8 cellular contexts compared by ENCODE assay signal in genomic region chr7:142496545-142496991, GRCh38.
DNase-seq lines count a peak whose midpoint lies in the region; ATAC-seq and TF ChIP-seq lines count a peak whose summit lies in the region.

No MANE protein-coding gene starts in this region.

- H3K79me2 ChIP-seq in ACC112 (ENCODE audit: control insufficient read depth, insufficient read depth, low read length, unreplicated experiment) (no peaks in the 10 kb centered on the region), OCI-LY1 (ENCODE audit: insufficient read depth, low read length) (no peaks in the 10 kb centered on the region)

- H3K4me2 ChIP-seq in OCI-LY1 (ENCODE audit: low read length): no peak overlapping the region

- DNase-seq in GM06990 (ENCODE audit: extremely low read depth, insufficient read length) (no peak), colonic mucosa (no peak), midbrain (lab: John Stamatoyannopoulos, UW) (peak; percentile 49), NCI-H2196 (lab: John Stamatoyannopoulos, UW; ENCODE audit: unreplicated experiment) (no peak)

- H3K27ac ChIP-seq in ACC112 (ENCODE audit: low read depth, low read length): no peak overlapping the region
- no peak overlapping the region for H3K27ac ChIP-seq in OCI-LY1 (ENCODE audit: low read depth, low read length, poor library complexity, severe bottlenecking)
- no peak overlapping the region for H3K27ac ChIP-seq in colonic mucosa

- no peaks in the 10 kb centered on the region for H3K36me3 ChIP-seq in ACC112 (ENCODE audit: insufficient read depth, low read length)
- H3K36me3 ChIP-seq in GM06990 (ENCODE audit: control insufficient read depth, insufficient read depth, low read length): no peaks in the 10 kb centered on the region
- no peaks in the 10 kb centered on the region for H3K36me3 ChIP-seq in OCI-LY1 (ENCODE audit: insufficient read depth, low read length)
- no peaks in the 10 kb centered on the region for H3K36me3 ChIP-seq in colonic mucosa

- H3K9me3 ChIP-seq in OCI-LY1 (ENCODE audit: low read length) (no peaks in the 10 kb centered on the region), colonic mucosa (no peaks in the 10 kb centered on the region)

- TF ChIP-seq POLR2A in GM18505 (IDR thresholded peaks at IDR 0.05; ENCODE audit: borderline replicate concordance, extremely low read depth, insufficient read depth, insufficient read length): no peak

- H3K4me1 ChIP-seq in ACC112 (ENCODE audit: control insufficient read depth, insufficient read depth, low read length, unreplicated experiment) (peaks cover 10% of the 10 kb centered on the region), OCI-LY1 (ENCODE audit: insufficient read depth, low read length, severe bottlenecking) (no peaks in the 10 kb centered on the region), colonic mucosa (peaks cover 5% of the 10 kb centered on the region)

- TF ChIP-seq CTCF in GM06990 (IDR thresholded peaks at IDR 0.05; ENCODE audit: insufficient read depth, low read length, poor library complexity, severe bottlenecking) (peak; percentile 73), OCI-LY1 (IDR thresholded peaks at IDR 0.05; ENCODE audit: low read length) (peak; percentile 89), colonic mucosa (IDR thresholded peaks at IDR 0.05) (peak; percentile 60)

- H3F3A ChIP-seq in OCI-LY1 (ENCODE audit: insufficient read depth, low read length): no peaks in the 10 kb centered on the region

- H3K4me3 ChIP-seq in ACC112 (ENCODE audit: low read depth, low read length): peak overlapping the region; percentile 34; the same call in 1 of the 2 replicates
- no peak overlapping the region for H3K4me3 ChIP-seq in GM06990 (replicated peaks; ENCODE audit: low read depth, low read length)
- H3K4me3 ChIP-seq in OCI-LY1 (ENCODE audit: low read depth, low read length, poor library complexity, severe bottlenecking): no peak overlapping the region
- H3K4me3 ChIP-seq in colonic mucosa: no peak overlapping the region

- H2AFZ ChIP-seq in ACC112 (ENCODE audit: low read length, unreplicated experiment) (no peak overlapping the region), OCI-LY1 (ENCODE audit: low read length) (no peak overlapping the region)

- no peaks in the 10 kb centered on the region for H3K9me2 ChIP-seq in OCI-LY1 (ENCODE audit: low read depth, low read length)

- H3K27me3 ChIP-seq in ACC112 (ENCODE audit: insufficient read depth, low read length): peaks cover 64% of the 10 kb centered on the region
- H3K27me3 ChIP-seq in GM06990 (replicated peaks; ENCODE audit: control insufficient read depth, insufficient read depth, low read length): peaks cover 1% of the 10 kb centered on the region; the same call in 1 of the 2 replicates
- no peaks in the 10 kb centered on the region for H3K27me3 ChIP-seq in OCI-LY1 (ENCODE audit: insufficient read depth, low read length)
- H3K27me3 ChIP-seq in colonic mucosa: peaks cover 3% of the 10 kb centered on the region

- intact Hi-C loops in colonic mucosa (cut with DNase I): no loop called here

- no peak overlapping the region for H3K9ac ChIP-seq in OCI-LY1 (ENCODE audit: low read length)
- no peak overlapping the region for H3K9ac ChIP-seq in colonic mucosa (ENCODE audit: low read depth in 2 of 2, low read length in 2 of 2)

- H4K20me1 ChIP-seq in OCI-LY1 (ENCODE audit: insufficient read depth, low read length): no peaks in the 10 kb centered on the region

- peak; percentile 57 for ATAC-seq in HG02610 (IDR thresholded peaks at IDR 0.05; ENCODE audit: unreplicated experiment)
- ATAC-seq in GM18505 (IDR thresholded peaks at IDR 0.05; ENCODE audit: unreplicated experiment): no peak
